ENCODE assay signal across 1 cellular context in genomic region chr3:187831125-187832051, GRCh38.
TF ChIP-seq lines count a peak whose summit lies in the region.

No MANE protein-coding gene starts in this region.

TF ChIP-seq in GM12878, 131 proteins besides CTCF, POLR2A, EP300 and RAD21:
- TF ChIP-seq BACH1 (IDR thresholded peaks at IDR 0.05; ENCODE audit: borderline replicate concordance) (no peak), NR2F1 (conservative IDR thresholded peaks at IDR 0.05) (0 out of 2 replicates have a peak, but pooled peaks have one; percentile 19)
